14 cellular contexts compared by ENCODE assay signal in genomic region chr11:130425156-130425555, GRCh38. TPM values are rescaled to one million over a fixed set of nuclear protein-coding genes. Genes with fewer than 3 reads are reported as not detected.
A peak's percentile ranks its signal among the peaks of the same experiment; 100 is the strongest.
DNase-seq lines count a peak whose midpoint lies in the region; ATAC-seq and TF ChIP-seq lines count a peak whose summit lies in the region.
"Had no signal": no experiment of that assay in that cellular context is flagged by ENCODE, and none has a peak within 500 bp of the region (broad histone marks: within the 10 kb centered on the region; RNA-seq: fewer than 3 reads in every experiment).

No MANE protein-coding gene starts in this region.

- 0 out of 2 replicates have a peak overlapping the region, but pooled peaks have one; percentile 10 for H3K23ac ChIP-seq in IMR-90 (ENCODE audit: low read depth, low read length)

- H2AK9ac ChIP-seq in IMR-90 (replicated peaks; ENCODE audit: low read depth, low read length, poor library complexity): no peak overlapping the region

- TF ChIP-seq RAD21 in IMR-90 (IDR thresholded peaks at IDR 0.05; ENCODE audit: low read length): no peak

- no peaks in the 10 kb centered on the region for H3K79me1 ChIP-seq in IMR-90 (ENCODE audit: low read depth in 1 of 2, low read length in 2 of 2)

- no peak overlapping the region; the same call in 1 of the 2 replicates for H3K4ac ChIP-seq in IMR-90 (ENCODE audit: low read depth, low read length)

- no peak for ATAC-seq in IMR-90 (ENCODE audit: low read depth)
- ATAC-seq in GM21576 (IDR thresholded peaks at IDR 0.05; ENCODE audit: unreplicated experiment): no peak
- no peak for ATAC-seq in GM21367 (IDR thresholded peaks at IDR 0.05; ENCODE audit: unreplicated experiment)
- ATAC-seq: HepG2 had no signal

- H3K27me3 ChIP-seq in IMR-90 (ENCODE audit: control insufficient read depth, insufficient read depth, low read length) (peaks cover 63% of the 10 kb centered on the region), endodermal cell (ENCODE audit: control insufficient read depth, insufficient read depth, low read length, poor library complexity, severe bottlenecking) (peaks cover 40% of the 10 kb centered on the region)

- no peaks in the 10 kb centered on the region for H3K36me3 Mint-ChIP-seq in endodermal cell (ENCODE audit: low read depth)
- H3K36me3 Mint-ChIP-seq in neural crest cell (ENCODE audit: low read depth): no peaks in the 10 kb centered on the region
- H3K36me3 Mint-ChIP-seq in progenitor cell of endocrine pancreas (ENCODE audit: insufficient read depth): no peaks in the 10 kb centered on the region

- DNase-seq in IMR-90: no peak
- no peak for DNase-seq in endodermal cell
- no peak for DNase-seq in neural crest cell (ENCODE audit: low read depth, low spot score)
- DNase-seq in progenitor cell of endocrine pancreas (ENCODE audit: low spot score, unreplicated experiment): no peak
- DNase-seq in NCI-H1092 treated with DMSO at 0.1 percent for 48 hours (lab: John Stamatoyannopoulos, UW): no peak
- DNase-seq: ACHN; Caco-2; CD4-positive, alpha-beta T cell; GOT3; H9 had no signal

- BruUV-seq in IMR-90 (replicated peaks; lab: Mats Ljungman, UMichigan): no TSS peak

- H3K27ac Mint-ChIP-seq in endodermal cell (no peak overlapping the region), neural crest cell (ENCODE audit: unreplicated experiment) (no peak overlapping the region), progenitor cell of endocrine pancreas (peak overlapping the region; percentile 27)
- H3K27ac Mint-ChIP-seq: CD4-positive, alpha-beta T cell had no signal

- H2BK20ac ChIP-seq in IMR-90 (ENCODE audit: low read depth, low read length): no peak overlapping the region

- no peak overlapping the region for H3K56ac ChIP-seq in IMR-90 (ENCODE audit: extremely low read depth, insufficient read depth, low read length)

- H3K27me3 Mint-ChIP-seq in endodermal cell (ENCODE audit: insufficient read depth): peaks cover 43% of the 10 kb centered on the region
- H3K27me3 Mint-ChIP-seq in neural crest cell (ENCODE audit: low read depth): peaks cover 73% of the 10 kb centered on the region
- H3K27me3 Mint-ChIP-seq in progenitor cell of endocrine pancreas: peaks cover 84% of the 10 kb centered on the region

- 90% methylated on average over 5 of the region's 8 CpGs; no CpG with 5 or more reads in 1 of the 2 experiments for WGBS in IMR-90 (ENCODE audit: extremely low coverage in 2 of 2, insufficient read length in 1 of 2), 2 experiments
- 93 to 94% methylated on average over 6 to 8 of the region's 8 CpGs for WGBS in endodermal cell (ENCODE audit: insufficient coverage in 1 of 2, insufficient read length in 1 of 2), 2 experiments

- H4K5ac ChIP-seq in IMR-90 (ENCODE audit: low read depth, low read length): no peak overlapping the region

- dilution Hi-C loops in IMR-90 (cut with HindIII; ENCODE audit: low sequenced_read_pairs, unreplicated experiment): loop anchor here (25.0 kb wide), 1 partner anchor 437 kb away; no protein-coding TSS in a partner anchor

- H3K4me1 ChIP-seq in IMR-90 (ENCODE audit: control insufficient read depth, insufficient read depth, low read length) (peaks cover 17% of the 10 kb centered on the region), endodermal cell (ENCODE audit: control insufficient read depth, insufficient read depth, low read length) (peaks cover 17% of the 10 kb centered on the region)

- H3K14ac ChIP-seq in IMR-90 (replicated peaks; ENCODE audit: low read depth, low read length): no peak overlapping the region

- H3K9me3 Mint-ChIP-seq in endodermal cell: no peaks in the 10 kb centered on the region
- H3K9me3 Mint-ChIP-seq in neural crest cell: no peaks in the 10 kb centered on the region
- H3K9me3 Mint-ChIP-seq in progenitor cell of endocrine pancreas (ENCODE audit: low read depth): no peaks in the 10 kb centered on the region
- H3K9me3 Mint-ChIP-seq: CD4-positive, alpha-beta T cell had no signal

- POLR2A ChIA-PET in IMR-90 (lab: Charles Lee; ENCODE audit: unreplicated experiment): interaction anchor here (0.5 to 0.8 kb wide), 2 partner anchors 35 to 485 kb away, joined by 3 read pairs; no protein-coding TSS in a partner anchor

- intact Hi-C loops in IMR-90 (cut with micrococcal nuclease): loop anchor here (5.0 kb wide), 1 partner anchor 113 kb away; the partner anchor contains the start of gene ZBTB44

- no peak overlapping the region for H2BK120ac ChIP-seq in IMR-90 (ENCODE audit: low read depth, low read length)

- peak overlapping the region; percentile 44 for H2AFZ ChIP-seq in IMR-90 (replicated peaks; ENCODE audit: low read length, poor library complexity)

- H3K4me1 Mint-ChIP-seq in endodermal cell: peaks cover 57% of the 10 kb centered on the region
- H3K4me1 Mint-ChIP-seq in neural crest cell: peaks cover 14% of the 10 kb centered on the region
- peaks cover 7% of the 10 kb centered on the region for H3K4me1 Mint-ChIP-seq in progenitor cell of endocrine pancreas (ENCODE audit: low read depth)

- H2BK15ac ChIP-seq in IMR-90 (ENCODE audit: low read depth, low read length): no peak overlapping the region

- H3K4me2 ChIP-seq in IMR-90 (ENCODE audit: low read depth, low read length): no peak overlapping the region

- H4K8ac ChIP-seq in IMR-90 (ENCODE audit: low read depth in 2 of 2, low read length in 2 of 2): no peak overlapping the region

- TF ChIP-seq POLR2A in IMR-90 (IDR thresholded peaks at IDR 0.05; ENCODE audit: low read depth, low read length): no peak

- H4K20me1 ChIP-seq in IMR-90 (ENCODE audit: insufficient read depth, low read length): peaks cover 4% of the 10 kb centered on the region; the same call in 1 of the 2 replicates

- in situ Hi-C loops in IMR-90 (cut with MboI; ENCODE audit: low sequenced_read_pairs): loop anchor here (5.0 kb wide), 1 partner anchor 213 kb away; no protein-coding TSS in a partner anchor

- 0 out of 2 replicates have a peak overlapping the region, but pooled peaks have one; percentile 18 for H4K91ac ChIP-seq in IMR-90 (ENCODE audit: insufficient read depth, low read depth, low read length)

- H3K9ac ChIP-seq in IMR-90 (ENCODE audit: low read depth, low read length): no peak overlapping the region
- H3K9ac ChIP-seq in endodermal cell (ENCODE audit: extremely low read depth, low read length, poor library complexity, severe bottlenecking): no peak overlapping the region

- H3K9me1 ChIP-seq in IMR-90 (ENCODE audit: insufficient read depth, low read length): peaks cover 13% of the 10 kb centered on the region

- no peak overlapping the region for H2BK5ac ChIP-seq in IMR-90 (ENCODE audit: low read depth, low read length, poor library complexity, severe bottlenecking)

- H2AK5ac ChIP-seq in IMR-90 (ENCODE audit: low read depth, low read length): no peak overlapping the region

- H3K4me3 Mint-ChIP-seq in endodermal cell (peak overlapping the region; percentile 25), neural crest cell (peak overlapping the region; percentile 10), progenitor cell of endocrine pancreas (ENCODE audit: low read depth) (no peak overlapping the region)
- H3K4me3 Mint-ChIP-seq: CD4-positive, alpha-beta T cell; H9 had no signal

- CTCF ChIA-PET in IMR-90 (lab: Yijun Ruan, JAX): interaction anchor here (0.6 kb wide), 1 partner anchor 1815 kb away, joined by 3 read pairs; no protein-coding TSS in a partner anchor

- H3K27ac ChIP-seq in IMR-90 (ENCODE audit: insufficient read depth, low read length) (no peak overlapping the region), endodermal cell (ENCODE audit: low read depth, low read length) (no peak overlapping the region)
- H3K27ac ChIP-seq: C4-2B had no signal

- H3K18ac ChIP-seq in IMR-90 (ENCODE audit: low read depth, low read length): no peak overlapping the region

- H3K36me3 ChIP-seq in IMR-90 (ENCODE audit: control insufficient read depth, insufficient read depth, low read length): no peaks in the 10 kb centered on the region; the same call in 1 of the 2 replicates
- no peaks in the 10 kb centered on the region for H3K36me3 ChIP-seq in endodermal cell (ENCODE audit: control insufficient read depth, insufficient read depth, low read length)

- TF ChIP-seq CTCF in IMR-90 (conservative IDR thresholded peaks at IDR 0.05; ENCODE audit: low read depth, low read length) (no peak), endodermal cell (conservative IDR thresholded peaks at IDR 0.05) (no peak), neural crest cell (conservative IDR thresholded peaks at IDR 0.05) (no peak), progenitor cell of endocrine pancreas (IDR thresholded peaks at IDR 0.05; ENCODE audit: unreplicated experiment) (no peak)

- H3K4me3 ChIP-seq in IMR-90 (ENCODE audit: insufficient read depth, low read depth, low read length): no peak overlapping the region
- H3K4me3 ChIP-seq in endodermal cell (ENCODE audit: low read length): no peak overlapping the region

- no peaks in the 10 kb centered on the region; the same call in 1 of the 2 replicates for H3K9me3 ChIP-seq in IMR-90 (ENCODE audit: control insufficient read depth, insufficient read depth, low read length)
- no peaks in the 10 kb centered on the region for H3K9me3 ChIP-seq in endodermal cell (ENCODE audit: control insufficient read depth, low read length)
- H3K9me3 ChIP-seq: Caco-2 had no signal

TF ChIP-seq in IMR-90, 13 proteins besides CTCF, POLR2A, EP300 and RAD21:
- TF ChIP-seq CHD1 (IDR thresholded peaks at IDR 0.05; ENCODE audit: low read depth, low read length): no peak
TF ChIP-seq in IMR-90: peak in this region for 0.

RNA-seq across cellular contexts. Expression of gene ADAMTS8, which starts 3.3 kb away (rescaled TPM):
- total RNA-seq in IMR-90 (2012; rRNA removed) (under 0.01 TPM in 2 replicates), endodermal cell (1 to 10 TPM in 1 of 2 donors, under 1 TPM in 1; 1.00 to 4.0 TPM), neural crest cell (0.21 TPM in 1 of 2 replicates, not detected in the other), progenitor cell of endocrine pancreas (0.22 and 0.40 TPM in 2 replicates)
- polyA plus RNA-seq in IMR-90 (2012; rRNA removed): 0.39 and 0.60 TPM in 2 replicates
- polyA plus RNA-seq in IMR-90 (2012; cell fraction: cytosol; rRNA removed): 0.30 and 1.3 TPM in 2 replicates
- polyA plus RNA-seq in IMR-90 (2012; cell fraction: nucleus; rRNA removed; ENCODE audit: low replicate concordance): 0.39 and 0.83 TPM in 2 replicates
- polyA plus RNA-seq in endodermal cell (2013, experiment 1 of 2): 2.3 TPM
- 2.6 TPM for polyA plus RNA-seq in endodermal cell (2013, experiment 2 of 2)
- total RNA-seq: Caco-2; CD4-positive, alpha-beta T cell; HepG2 had no signal
- polyA plus RNA-seq: HepG2 had no signal

RNA-seq across cellular contexts. Expression of gene ADAMTS15, which starts 23.3 kb away (rescaled TPM):
- total RNA-seq in IMR-90 (2012; rRNA removed) (3.0 and 3.1 TPM in 2 replicates), endodermal cell (1 to 10 TPM in 1 of 2 donors, under 1 TPM in 1; 0.27 to 1.0 TPM), neural crest cell (7.5 and 7.7 TPM in 2 replicates), progenitor cell of endocrine pancreas (1.2 TPM in 2 replicates)
- polyA plus RNA-seq in IMR-90 (2012; rRNA removed): 4.7 and 5.0 TPM in 2 replicates
- polyA plus RNA-seq in IMR-90 (2012; cell fraction: cytosol; rRNA removed): 3.3 and 6.1 TPM in 2 replicates
- polyA plus RNA-seq in IMR-90 (2012; cell fraction: nucleus; rRNA removed; ENCODE audit: low replicate concordance): 9.5 and 11.7 TPM in 2 replicates
- polyA plus RNA-seq in endodermal cell (2013, experiment 1 of 2): 6.9 TPM
- polyA plus RNA-seq in endodermal cell (2013, experiment 2 of 2): 5.3 TPM
